In the genomic region with DNA sequence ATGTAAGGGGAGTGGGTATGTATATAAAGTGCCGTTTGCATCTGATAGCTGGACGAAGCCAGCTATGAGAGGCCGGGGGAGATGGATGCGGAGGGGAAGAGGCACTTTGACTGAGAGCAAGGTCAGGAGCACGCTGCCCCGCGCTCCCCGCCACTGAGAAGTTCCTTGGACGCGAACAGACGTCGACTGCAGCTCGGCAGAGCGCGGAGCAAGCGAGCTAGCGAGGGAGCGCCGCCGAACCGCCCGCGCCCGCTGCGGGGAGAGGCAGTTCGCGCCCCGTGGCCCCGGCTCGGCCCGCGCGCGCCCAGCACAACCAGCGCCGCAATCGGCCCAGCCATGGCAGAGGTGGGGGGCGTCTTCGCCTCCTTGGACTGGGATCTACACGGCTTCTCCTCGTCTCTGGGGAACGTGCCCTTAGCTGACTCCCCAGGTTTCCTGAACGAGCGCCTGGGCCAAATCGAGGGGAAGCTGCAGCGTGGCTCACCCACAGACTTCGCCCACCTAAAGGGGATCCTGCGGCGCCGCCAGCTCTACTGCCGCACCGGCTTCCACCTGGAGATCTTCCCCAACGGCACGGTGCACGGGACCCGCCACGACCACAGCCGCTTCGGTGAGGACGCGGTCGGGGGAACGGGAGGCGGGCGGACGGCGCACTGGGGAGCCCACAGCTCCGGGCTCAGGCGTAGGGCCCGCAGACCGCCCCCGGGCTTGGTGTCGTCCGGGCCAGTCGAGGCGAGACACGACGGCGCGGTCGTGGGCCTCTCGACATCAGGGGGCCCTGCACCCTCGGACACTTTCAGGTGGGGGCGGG, we compare ENCODE assay signal across 1 cellular context.
TF ChIP-seq lines count a peak whose summit lies in the region.

FGF16 (plus strand) TSS at position 51 of the 811 bp plus-strand sequence; CDS start at position 337, 286 bp downstream.

TF ChIP-seq in H1, 55 proteins besides CTCF, POLR2A, EP300 and RAD21 (continued from another document):
- TF ChIP-seq EZH2 (IDR thresholded peaks at IDR 0.05; ENCODE audit: low read depth, low read length, severe bottlenecking) (no peak), MAX (IDR thresholded peaks at IDR 0.05) (peak; percentile 65), TCF12 (IDR thresholded peaks at IDR 0.05; ENCODE audit: low read depth, low read length) (no peak), FOSL1 (IDR thresholded peaks at IDR 0.05; ENCODE audit: insufficient read depth, low read depth, low read length) (no peak), POLR2AphosphoS5 (IDR thresholded peaks at IDR 0.05; ENCODE audit: low read depth, low read length) (no peak; the same call in 1 of the 2 replicates), KDM4A (IDR thresholded peaks at IDR 0.05; ENCODE audit: low read depth, low read length, severe bottlenecking) (peak; percentile 49), CHD1 (IDR thresholded peaks at IDR 0.05; ENCODE audit: low read depth, low read length) (no peak), TBP (IDR thresholded peaks at IDR 0.05; ENCODE audit: low read depth, low read length) (0 out of 2 replicates have a peak, but pooled peaks have one; percentile 16), SUZ12 (IDR thresholded peaks at IDR 0.05; ENCODE audit: low read length) (peak; percentile 34; the same call in 1 of the 2 replicates)
- TF ChIP-seq, protein P1, sequence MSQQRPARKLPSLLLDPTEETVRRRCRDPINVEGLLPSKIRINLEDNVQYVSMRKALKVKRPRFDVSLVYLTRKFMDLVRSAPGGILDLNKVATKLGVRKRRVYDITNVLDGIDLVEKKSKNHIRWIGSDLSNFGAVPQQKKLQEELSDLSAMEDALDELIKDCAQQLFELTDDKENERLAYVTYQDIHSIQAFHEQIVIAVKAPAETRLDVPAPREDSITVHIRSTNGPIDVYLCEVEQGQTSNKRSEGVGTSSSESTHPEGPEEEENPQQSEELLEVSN (IDR thresholded peaks at IDR 0.05), result peak; percentile 64
- TF ChIP-seq, protein P2, sequence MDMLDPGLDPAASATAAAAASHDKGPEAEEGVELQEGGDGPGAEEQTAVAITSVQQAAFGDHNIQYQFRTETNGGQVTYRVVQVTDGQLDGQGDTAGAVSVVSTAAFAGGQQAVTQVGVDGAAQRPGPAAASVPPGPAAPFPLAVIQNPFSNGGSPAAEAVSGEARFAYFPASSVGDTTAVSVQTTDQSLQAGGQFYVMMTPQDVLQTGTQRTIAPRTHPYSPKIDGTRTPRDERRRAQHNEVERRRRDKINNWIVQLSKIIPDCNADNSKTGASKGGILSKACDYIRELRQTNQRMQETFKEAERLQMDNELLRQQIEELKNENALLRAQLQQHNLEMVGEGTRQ (IDR thresholded peaks at IDR 0.05; ENCODE audit: low read length), result no peak
